Comparison of ENCODE assay signal across 10 cellular contexts in genomic region chr3:98778852-98779379, GRCh38. TPM values are rescaled to one million over a fixed set of nuclear protein-coding genes. Genes with fewer than 3 reads are reported as not detected.
DNase-seq lines count a peak whose midpoint lies in the region; ATAC-seq, FAIRE-seq and TF ChIP-seq lines count a peak whose summit lies in the region.
"Had no signal": no experiment of that assay in that cellular context is flagged by ENCODE, and none has a peak within 500 bp of the region (broad histone marks: within the 10 kb centered on the region; RNA-seq: fewer than 3 reads in every experiment).

No MANE protein-coding gene starts in this region.

- H3K4me2 ChIP-seq in mesendoderm (ENCODE audit: low read length): no peak overlapping the region

- no peaks in the 10 kb centered on the region for H3K9me3 ChIP-seq in gastroesophageal sphincter
- H3K9me3 ChIP-seq in skeletal muscle tissue (ENCODE audit: control insufficient read depth in 3 of 3, low read length in 3 of 3): no peaks in the 10 kb centered on the region

- no peak overlapping the region for H4K8ac ChIP-seq in mesendoderm (ENCODE audit: low read depth, low read length)

- H3K36me3 ChIP-seq in gastroesophageal sphincter: no peaks in the 10 kb centered on the region
- no peaks in the 10 kb centered on the region for H3K36me3 ChIP-seq in skeletal muscle tissue (ENCODE audit: control insufficient read depth in 3 of 3, insufficient read depth in 3 of 3, low read length in 3 of 3)
- H3K36me3 ChIP-seq in mesendoderm (ENCODE audit: control insufficient read depth, insufficient read depth, low read length): no peaks in the 10 kb centered on the region

- H3K4me3 ChIP-seq in gastroesophageal sphincter (no peak overlapping the region), skeletal muscle tissue (ENCODE audit: low read length in 3 of 3) (no peak overlapping the region), mesendoderm (ENCODE audit: low read length) (no peak overlapping the region)

- no peak for TF ChIP-seq POLR2A in H54 (IDR thresholded peaks at IDR 0.05; ENCODE audit: low read depth, low read length)
- TF ChIP-seq POLR2A in gastroesophageal sphincter (IDR thresholded peaks at IDR 0.05): no peak

- H2BK120ac ChIP-seq in mesendoderm (ENCODE audit: low read depth, low read length): no peak overlapping the region

- H3K56ac ChIP-seq in mesendoderm (ENCODE audit: low read length): no peak overlapping the region

- no peak overlapping the region for H2BK5ac ChIP-seq in mesendoderm (ENCODE audit: low read length)

- peak overlapping the region in 2 of 4 donors; percentile 2 to 41 for H3K27ac ChIP-seq in gastroesophageal sphincter
- H3K27ac ChIP-seq in skeletal muscle tissue (ENCODE audit: low read depth, low read length): peak overlapping the region; percentile 57
- no peak overlapping the region for H3K27ac ChIP-seq in mesendoderm (ENCODE audit: low read depth, low read length)

- no peaks in the 10 kb centered on the region for H3K79me1 ChIP-seq in mesendoderm (ENCODE audit: low read length)

- no peak for TF ChIP-seq EP300 in gastroesophageal sphincter (IDR thresholded peaks at IDR 0.05)

- peaks cover 0 to 23% (median 6%) of the 10 kb centered on the region in 3 donors for H3K4me1 ChIP-seq in gastroesophageal sphincter
- peaks cover 9 to 17% (median 10%) of the 10 kb centered on the region in 3 donors for H3K4me1 ChIP-seq in skeletal muscle tissue (ENCODE audit: control insufficient read depth in 3 of 3, insufficient read depth in 3 of 3, low read length in 3 of 3)
- H3K4me1 ChIP-seq in mesendoderm (ENCODE audit: control insufficient read depth, low read depth, low read length): no peaks in the 10 kb centered on the region

- TF ChIP-seq CTCF in gastroesophageal sphincter (IDR thresholded peaks at IDR 0.05): no peak

- ATAC-seq in SK-N-SH treated with all-trans-retinoic acid at 6 μM for 48 hours (peak; percentile 75), gastroesophageal sphincter (peak; percentile 57), HG03025 (IDR thresholded peaks at IDR 0.05; ENCODE audit: low FRiP score, unreplicated experiment) (no peak), GM21423 (IDR thresholded peaks at IDR 0.05; ENCODE audit: unreplicated experiment) (no peak), GM19351 (IDR thresholded peaks at IDR 0.05; ENCODE audit: unreplicated experiment) (no peak)

- no peak overlapping the region for H3K4ac ChIP-seq in mesendoderm (ENCODE audit: low read depth, low read length)

- no peak overlapping the region for H4K5ac ChIP-seq in mesendoderm (ENCODE audit: low read length)

- H3K79me2 ChIP-seq in mesendoderm (ENCODE audit: control insufficient read depth, insufficient read depth, low read length): no peaks in the 10 kb centered on the region

- peak; percentile 43 for FAIRE-seq in H54 (lab: Jason Lieb, UNC)

- H3K9ac ChIP-seq in skeletal muscle tissue (ENCODE audit: low read depth in 1 of 3, low read length in 3 of 3) (no peak overlapping the region), mesendoderm (ENCODE audit: low read length) (no peak overlapping the region)

- DNase-seq in H54 (ENCODE audit: insufficient read length, low spot score) (peak; percentile 8), mesendoderm (no peak)
- DNase-seq: naive B cell, NCI-H2081 treated with DMSO at 0.1 percent for 48 hours had no signal

- WGBS in gastroesophageal sphincter (ENCODE audit: low coverage in 1 of 2), 2 donors: 52 to 68% methylated on average over 4 to 5 of the region's 5 CpGs
- WGBS in mesendoderm (ENCODE audit: extremely low coverage, insufficient coverage, low lambda C conversion rate): no CpG with 5 or more reads among the region's 5 CpGs

- no peak overlapping the region for H3K23ac ChIP-seq in mesendoderm (ENCODE audit: low read length)

- H2AK5ac ChIP-seq in mesendoderm (ENCODE audit: low read length): no peak overlapping the region

- H2BK15ac ChIP-seq in mesendoderm (replicated peaks; ENCODE audit: low read depth): no peak overlapping the region

- H3K27me3 ChIP-seq in gastroesophageal sphincter (no peaks in the 10 kb centered on the region), skeletal muscle tissue (ENCODE audit: control insufficient read depth in 3 of 3, insufficient read depth in 3 of 3, low read length in 3 of 3) (no peaks in the 10 kb centered on the region), mesendoderm (ENCODE audit: insufficient read depth, low read length, poor library complexity) (no peaks in the 10 kb centered on the region)

- no peak overlapping the region for H3K18ac ChIP-seq in mesendoderm (ENCODE audit: low read length)

TF ChIP-seq in SK-N-SH treated with all-trans-retinoic acid at 6 μM for 48 hours, 23 proteins besides CTCF, POLR2A, EP300 and RAD21:
- TF ChIP-seq PPARA (CRISPR knock-in tag; IDR thresholded peaks at IDR 0.05; ENCODE audit: borderline replicate concordance) (no peak), ESRRG (CRISPR knock-in tag; IDR thresholded peaks at IDR 0.05) (no peak), PATZ1 (CRISPR knock-in tag; IDR thresholded peaks at IDR 0.05; ENCODE audit: borderline replicate concordance) (no peak; the same call in 1 of the 2 replicates), CSDC2 (CRISPR knock-in tag; IDR thresholded peaks at IDR 0.05) (no peak), TSHZ2 (CRISPR knock-in tag; IDR thresholded peaks at IDR 0.05) (no peak), CSRNP3 (CRISPR knock-in tag; IDR thresholded peaks at IDR 0.05) (no peak), SNAI2 (CRISPR knock-in tag; IDR thresholded peaks at IDR 0.05) (no peak), ARNTL (CRISPR knock-in tag; IDR thresholded peaks at IDR 0.05; ENCODE audit: borderline replicate concordance, low read depth) (no peak), TOX (CRISPR knock-in tag; IDR thresholded peaks at IDR 0.05; ENCODE audit: borderline replicate concordance) (no peak), ZFP30 (CRISPR knock-in tag; IDR thresholded peaks at IDR 0.05) (no peak), ZFP3 (CRISPR knock-in tag; IDR thresholded peaks at IDR 0.05) (no peak), RARB (CRISPR knock-in tag; IDR thresholded peaks at IDR 0.05) (no peak)

RNA-seq across cellular contexts. Expression of gene ST3GAL6, which starts 15.8 kb away (rescaled TPM):
- 10 to 100 TPM in 1 of 4 donors, 1 to 10 TPM in 3; 4.4 to 21.2 (median 7.4) TPM for total RNA-seq in gastroesophageal sphincter
- 14.1 TPM for total RNA-seq in skeletal muscle tissue
- polyA plus RNA-seq in mesendoderm (2013, experiment 1 of 2): 2.7 TPM
- polyA plus RNA-seq in mesendoderm (2013, experiment 2 of 2): 2.6 TPM

Comparison
In these comparisons a context has a peak if more than half of its experiments do, and no peak if none do; other contexts are left out.
1. ATAC-seq: peak in SK-N-SH treated with all-trans-retinoic acid at 6 μM for 48 hours (single experiment) and gastroesophageal sphincter (single experiment); none in HG03025 (single experiment), GM21423 (single experiment) and GM19351 (single experiment).